In the genomic region with DNA sequence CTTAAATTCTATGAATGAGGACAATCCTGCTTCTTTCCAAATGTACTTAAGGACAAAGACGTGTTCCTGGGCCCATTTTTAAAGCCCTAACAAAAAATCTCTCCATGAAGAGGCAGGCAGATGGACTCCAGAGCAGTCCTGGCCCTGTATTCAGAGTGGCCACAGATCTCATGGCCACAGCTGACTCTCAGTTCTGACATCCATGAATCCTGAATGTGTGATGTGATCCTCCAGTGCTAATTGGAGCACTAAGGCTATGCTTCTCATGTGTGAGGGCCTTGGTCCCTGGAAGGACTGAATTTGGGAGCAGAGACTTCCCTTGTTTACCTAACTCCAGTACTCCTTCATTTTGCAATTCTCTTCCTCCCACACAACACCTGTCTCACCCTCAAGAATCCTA, we compare ENCODE assay signal across 27 cellular contexts.
"Had no signal": no experiment of that assay in that cellular context is flagged by ENCODE, and none has a peak within 500 bp of the region (broad histone marks: within the 10 kb centered on the region; RNA-seq: fewer than 3 reads in every experiment).

No MANE protein-coding gene starts in this region.

- DNase-seq: colonic mucosa; cortex of kidney; dermis blood vessel endothelial cell; effector CD4-positive, alpha-beta T cell; effector CD8-positive, alpha-beta T cell; effector memory CD4-positive, alpha-beta T cell; effector memory CD8-positive, alpha-beta T cell; endodermal cell; erythroblast; esophagus squamous epithelium; foreskin fibroblast; foreskin keratinocyte; foreskin melanocyte; gastrocnemius medialis; glutamatergic neuron; head of caudate nucleus; heart left ventricle; heart right ventricle had no signal

- FAIRE-seq: colon, endometrium, endothelial cell of umbilical vein, frontal cortex had no signal

- H3K4me1 ChIP-seq: colonic mucosa, esophagus squamous epithelium, foreskin keratinocyte, gastrocnemius medialis, gastroesophageal sphincter, heart left ventricle, heart right ventricle had no signal

- H3K27me3 ChIP-seq: colonic mucosa, esophagus squamous epithelium, foreskin keratinocyte, gastrocnemius medialis, gastroesophageal sphincter, heart left ventricle, heart right ventricle had no signal

- ATAC-seq: effector memory CD8-positive, alpha-beta T cell; esophagus mucosa; foreskin keratinocyte; gastrocnemius medialis; gastroesophageal sphincter; heart left ventricle; heart right ventricle had no signal

- H3K27ac Mint-ChIP-seq: dendritic cell treated with granulocyte-macrophage colony-stimulating factor and Interleukin-4, amounts not matched to agents 40 ng/mL and 50 ng/mL, for 4 days; effector memory CD8-positive, alpha-beta T cell; endodermal cell had no signal

- H3K9me3 Mint-ChIP-seq: dendritic cell treated with granulocyte-macrophage colony-stimulating factor and Interleukin-4, amounts not matched to agents 40 ng/mL and 50 ng/mL, for 4 days; effector memory CD8-positive, alpha-beta T cell; endodermal cell had no signal

- H3K27ac ChIP-seq: colonic mucosa, coronary artery, epithelial cell of prostate, esophagus squamous epithelium, foreskin keratinocyte, gastrocnemius medialis, gastroesophageal sphincter, heart left ventricle, heart right ventricle had no signal

- H3K4me1 Mint-ChIP-seq: endodermal cell had no signal

- H3K27me3 Mint-ChIP-seq: dendritic cell treated with granulocyte-macrophage colony-stimulating factor and Interleukin-4, amounts not matched to agents 40 ng/mL and 50 ng/mL, for 4 days had no signal

- H3K4me3 ChIP-seq: colonic mucosa, coronary artery, esophagus squamous epithelium, gastrocnemius medialis, gastroesophageal sphincter, heart left ventricle, heart right ventricle had no signal

- H3K4me3 Mint-ChIP-seq: dendritic cell treated with granulocyte-macrophage colony-stimulating factor and Interleukin-4, amounts not matched to agents 40 ng/mL and 50 ng/mL, for 4 days; effector memory CD8-positive, alpha-beta T cell; endodermal cell had no signal

- H3K9me3 ChIP-seq: colonic mucosa, esophagus squamous epithelium, gastrocnemius medialis, gastroesophageal sphincter, heart left ventricle, heart right ventricle had no signal

- H3K36me3 ChIP-seq: colonic mucosa, esophagus squamous epithelium, gastrocnemius medialis, gastroesophageal sphincter, heart left ventricle, heart right ventricle had no signal
